ENCODE assay signal across 8 cellular contexts in genomic region chr21:46325073-46325912, GRCh38. TPM values are rescaled to one million over a fixed set of nuclear protein-coding genes. Genes with fewer than 3 reads are reported as not detected.
A peak's percentile ranks its signal among the peaks of the same experiment; 100 is the strongest.
DNase-seq lines count a peak whose midpoint lies in the region; ATAC-seq, FAIRE-seq and TF ChIP-seq lines count a peak whose summit lies in the region.

No MANE protein-coding gene starts in this region.

- H4K91ac ChIP-seq in H1 (replicated peaks; ENCODE audit: insufficient read length, low read length): peak overlapping the region; percentile 29

- CTCF ChIA-PET in H1 (lab: Charles Lee; ENCODE audit: partially characterized antibody): interaction anchor here (0.8 to 1.7 kb wide), 13 partner anchors 8 to 94 kb away, joined by 3 to 6 read pairs (median 3); partner anchors contain the start of gene MCM3AP

- H3K79me2 ChIP-seq in H1 (ENCODE audit: control insufficient read depth in 1 of 2, insufficient read depth in 2 of 2, low read length in 2 of 2) (peaks cover 11 to 66% of the 10 kb centered on the region in 2 experiments), mesendoderm (ENCODE audit: control insufficient read depth, insufficient read depth, low read length) (peaks cover 59% of the 10 kb centered on the region)

- no peak overlapping the region for H2BK20ac ChIP-seq in H1 (ENCODE audit: low read length)

- H3K9ac ChIP-seq in H1 (replicated peaks in 1 of 4; ENCODE audit: extremely low read depth in 1 of 4, low read depth in 3 of 4, low read length in 3 of 4) (peak overlapping the region; percentile 44 to 78 (median 70); a peak in 6 of 7 replicates), mesendoderm (ENCODE audit: low read length) (peak overlapping the region; percentile 93)

- 0 out of 2 replicates have a peak overlapping the region, but pooled peaks have one; percentile 30 for H2BK12ac ChIP-seq in H1 (ENCODE audit: low read depth, low read length)

- H2BK120ac ChIP-seq in H1 (replicated peaks; ENCODE audit: low read depth, low read length): no peak overlapping the region
- H2BK120ac ChIP-seq in mesendoderm (ENCODE audit: low read depth, low read length): peak overlapping the region; percentile 73

- H3K56ac ChIP-seq in H1 (replicated peaks; ENCODE audit: insufficient read length, low read depth, low read length): peak overlapping the region; percentile 12
- H3K56ac ChIP-seq in mesendoderm (ENCODE audit: low read length): peak overlapping the region; percentile 95

- no peak for TF ChIP-seq RAD21 in H1 (IDR thresholded peaks at IDR 0.05 in 1 of 2, conservative IDR thresholded peaks at IDR 0.05 in 1 of 2; ENCODE audit: low read depth in 2 of 2, low read length in 2 of 2)

- H3K14ac ChIP-seq in H1 (ENCODE audit: insufficient read length): no peak overlapping the region

- in situ Hi-C loops in GM13977 (cut with MboI; ENCODE audit: low pct_unique_long_range_greater_than_20kb, low sequenced_read_pairs, unreplicated experiment): no loop called here

- H3K27me3 ChIP-seq in H1 (replicated peaks in 1 of 4; ENCODE audit: control insufficient read depth in 3 of 4, extremely low read depth in 1 of 4, insufficient read depth in 3 of 4, low read length in 3 of 4) (no peaks in the 10 kb centered on the region), mesendoderm (ENCODE audit: insufficient read depth, low read length, poor library complexity) (no peaks in the 10 kb centered on the region)

- H4K5ac ChIP-seq in H1 (ENCODE audit: insufficient read length, low read depth, low read length) (peak overlapping the region; percentile 29), mesendoderm (ENCODE audit: low read length) (no peak overlapping the region)

- no peaks in the 10 kb centered on the region for H3K9me3 ChIP-seq in H1 (ENCODE audit: insufficient read depth in 2 of 2, low read depth in 1 of 2, low read length in 1 of 2)

- H3K4ac ChIP-seq in H1 (replicated peaks; ENCODE audit: insufficient read length, low read depth, low read length) (peak overlapping the region; percentile 72), mesendoderm (ENCODE audit: low read depth, low read length) (peak overlapping the region; percentile 97)

- WGBS in H1 (ENCODE audit: extremely low coverage in 1 of 2, insufficient coverage in 1 of 2, insufficient read length in 1 of 2, insufficient replicate concordance in 2 of 2, low coverage in 1 of 2, low lambda C conversion rate in 2 of 2, missing lambda C conversion rate in 1 of 2), 2 experiments: 15% methylated on average over 31 of the region's 43 CpGs; no CpG with 5 or more reads in 1 of the 2 experiments
- no CpG with 5 or more reads among the region's 43 CpGs for WGBS in mesendoderm (ENCODE audit: extremely low coverage, insufficient coverage, low lambda C conversion rate)

- no peak for TF ChIP-seq EP300 in H1 (IDR thresholded peaks at IDR 0.05; ENCODE audit: borderline replicate concordance in 1 of 2, low read depth in 2 of 2, low read length in 2 of 2)

- H2AK5ac ChIP-seq in H1 (ENCODE audit: low read depth, low read length) (no peak overlapping the region), mesendoderm (ENCODE audit: low read length) (no peak overlapping the region)

- H3K27ac ChIP-seq in H1 (ENCODE audit: low read depth, low read length) (peak overlapping the region; percentile 29; the same call in 1 of the 2 replicates), mesendoderm (ENCODE audit: low read depth, low read length) (peak overlapping the region; percentile 91)

- peaks cover 14% of the 10 kb centered on the region for H3K23me2 ChIP-seq in H1 (ENCODE audit: low read depth, low read length)

- FAIRE-seq in H1 (lab: Jason Lieb, UNC): no peak

- peaks cover 3 to 18% of the 10 kb centered on the region in 2 experiments for H4K20me1 ChIP-seq in H1 (replicated peaks in 1 of 2; ENCODE audit: control insufficient read depth in 1 of 2, insufficient read depth in 2 of 2, low read length in 2 of 2)

- peaks cover 17% of the 10 kb centered on the region for H3K79me1 ChIP-seq in H1 (ENCODE audit: low read depth, low read length)
- peaks cover 18% of the 10 kb centered on the region for H3K79me1 ChIP-seq in mesendoderm (ENCODE audit: low read length)

- peak; percentile 40 for TF ChIP-seq CTCF in GM13977 (IDR thresholded peaks at IDR 0.05; ENCODE audit: extremely low read depth, insufficient read depth, missing control alignments)
- peak in 1 of 3 experiments; percentile 22; a peak in 1 of 4 replicates for TF ChIP-seq CTCF in H1 (IDR thresholded peaks at IDR 0.05; ENCODE audit: control extremely low read depth in 1 of 3, insufficient read depth in 1 of 3, low read depth in 1 of 3, low read length in 3 of 3)

- peak overlapping the region; percentile 77 to 95 (median 86) for H3K4me3 ChIP-seq in H1 (ENCODE audit: extremely low read depth in 1 of 4, insufficient read depth in 2 of 4, low read depth in 3 of 4, low read length in 4 of 4)
- peak overlapping the region; percentile 81 for H3K4me3 ChIP-seq in mesendoderm (ENCODE audit: low read length)

- H3K18ac ChIP-seq in H1 (ENCODE audit: extremely low read depth, low read length): peak overlapping the region; percentile 51; the same call in 1 of the 2 replicates
- H3K18ac ChIP-seq in mesendoderm (ENCODE audit: low read length): peak overlapping the region; percentile 98

- peak overlapping the region; percentile 73; the same call in 1 of the 2 replicates for H4K8ac ChIP-seq in H1 (ENCODE audit: extremely low read depth, insufficient read depth, low read length)
- no peak overlapping the region for H4K8ac ChIP-seq in mesendoderm (ENCODE audit: low read depth, low read length)

- H2BK15ac ChIP-seq in H1 (ENCODE audit: low read length): no peak overlapping the region
- no peak overlapping the region for H2BK15ac ChIP-seq in mesendoderm (replicated peaks; ENCODE audit: low read depth)

- TF ChIP-seq POLR2A in H1 (IDR thresholded peaks at IDR 0.05; ENCODE audit: control extremely low read depth in 1 of 2, low read depth in 2 of 2, low read length in 2 of 2): no peak

- POLR2A ChIA-PET in H1 (lab: Charles Lee; ENCODE audit: partially characterized antibody): interaction anchor here (0.8 to 1.8 kb wide), 7 partner anchors 16 to 132 kb away, joined by 3 to 5 read pairs (median 5); partner anchors contain the start of genes LSS, MCM3AP and YBEY

- H2BK5ac ChIP-seq in H1 (ENCODE audit: low read depth, low read length) (peak overlapping the region; percentile 1; the same call in 1 of the 2 replicates), mesendoderm (ENCODE audit: low read length) (no peak overlapping the region)

- H2AFZ ChIP-seq in H1 (ENCODE audit: low read length): no peak overlapping the region; the same call in 1 of the 2 replicates

- H3K36me3 ChIP-seq in H1 (ENCODE audit: control insufficient read depth in 2 of 4, insufficient read depth in 4 of 4, low read length in 3 of 4) (peaks cover 2 to 21% (median 13%) of the 10 kb centered on the region in 4 experiments; a peak in 6 of 8 replicates), mesendoderm (ENCODE audit: control insufficient read depth, insufficient read depth, low read length) (no peaks in the 10 kb centered on the region)

- peak; percentile 5 for ATAC-seq in stimulated activated naive CD8-positive, alpha-beta T cell treated with anti-CD3 and anti-CD28 coated beads, Interleukin-15, Interleukin-2, amounts not matched to agents 100 U/mL and 50 U/mL, for 24 hours
- no peak for ATAC-seq in HG03432 (IDR thresholded peaks at IDR 0.05; ENCODE audit: unreplicated experiment)

- no peak overlapping the region for H3K23ac ChIP-seq in H1 (ENCODE audit: insufficient read length)
- H3K23ac ChIP-seq in mesendoderm (ENCODE audit: low read length): peak overlapping the region; percentile 29

- H3K4me2 ChIP-seq in H1 (ENCODE audit: insufficient read depth in 1 of 2, low read depth in 2 of 2, low read length in 2 of 2): peak overlapping the region; percentile 63 to 97
- H3K4me2 ChIP-seq in mesendoderm (ENCODE audit: low read length): peak overlapping the region; percentile 32

- peak; percentile 63 for DNase-seq in AG08396 (ENCODE audit: low spot score)
- peak; percentile 57 for DNase-seq in GM13977 (ENCODE audit: low spot score)
- peak; percentile 65 for DNase-seq in NCI-H2171 (lab: John Stamatoyannopoulos, UW)
- DNase-seq in activated CD4-positive, alpha-beta T cell treated with anti-CD3 and anti-CD28 coated beads, Interleukin-2, amount 50 U/mL, for 4 hours: peak; percentile 17
- peak; percentile 31 to 70 for DNase-seq in H1 (ENCODE audit: low read depth in 1 of 2, low spot score in 2 of 2)
- DNase-seq in mesendoderm: peak; percentile 88
- DNase-seq in stimulated activated naive CD8-positive, alpha-beta T cell treated with anti-CD3 and anti-CD28 coated beads, Interleukin-15, Interleukin-2, amounts not matched to agents 100 U/mL and 50 U/mL, for 24 hours: peak; percentile 53

- peaks cover 0 to 9% (median 4%) of the 10 kb centered on the region in 4 experiments; a peak in 6 of 7 replicates for H3K4me1 ChIP-seq in H1 (replicated peaks in 1 of 4; ENCODE audit: control insufficient read depth in 3 of 4, insufficient read depth in 4 of 4, low read length in 3 of 4)
- peaks cover 5% of the 10 kb centered on the region for H3K4me1 ChIP-seq in mesendoderm (ENCODE audit: control insufficient read depth, low read depth, low read length)

RNA-seq across cellular contexts. Expression of gene PCNT, which starts 1.3 kb away (rescaled TPM):
- 39.5 and 45.1 TPM in 2 replicates for total RNA-seq in H1 (2021; fragmentation: NEBNext Ultra II Directional; extraction: Animal tissue kit (Norgen Biotek cat#: 25700))
- 9.9 and 12.0 TPM in 2 replicates for polyA plus RNA-seq in H1 (2011; rRNA removed)
- polyA plus RNA-seq in H1 (2011; cell fraction: cytosol; rRNA removed): 14.8 TPM
- 59.4 TPM for polyA plus RNA-seq in H1 (2011; cell fraction: nucleus; rRNA removed)
- polyA plus RNA-seq in H1 (2012, experiment 1 of 2): 22.2 to 29.2 TPM (median 25.6 TPM) in 4 replicates
- polyA plus RNA-seq in H1 (2012, experiment 2 of 2): 4.6 TPM
- polyA plus RNA-seq in H1 (2013, experiment 1 of 2): 16.7 TPM
- polyA plus RNA-seq in H1 (2013, experiment 2 of 2): 13.8 TPM
- polyA minus RNA-seq in H1 (2011; rRNA and poly(A)+ RNA removed): 79.7 and 87.0 TPM in 2 replicates
- polyA minus RNA-seq in H1 (2011; cell fraction: cytosol; rRNA and poly(A)+ RNA removed): 19.8 TPM
- polyA minus RNA-seq in H1 (2011; cell fraction: nucleus; rRNA and poly(A)+ RNA removed): 25.9 TPM
- polyA plus RNA-seq in mesendoderm (2013, experiment 1 of 2): 13.6 TPM
- 12.3 TPM for polyA plus RNA-seq in mesendoderm (2013, experiment 2 of 2)

RNA-seq across cellular contexts. Expression of gene C21orf58, which starts 1.6 kb away (rescaled TPM):
- total RNA-seq in H1 (2021; fragmentation: NEBNext Ultra II Directional; extraction: Animal tissue kit (Norgen Biotek cat#: 25700)): 22.4 and 26.1 TPM in 2 replicates
- polyA plus RNA-seq in H1 (2011; rRNA removed): 13.8 and 27.8 TPM in 2 replicates
- 26.1 TPM for polyA plus RNA-seq in H1 (2011; cell fraction: cytosol; rRNA removed)
- polyA plus RNA-seq in H1 (2011; cell fraction: nucleus; rRNA removed): 101 TPM
- polyA plus RNA-seq in H1 (2012, experiment 1 of 2): 14.7 to 21.7 TPM (median 19.3 TPM) in 4 replicates
- polyA plus RNA-seq in H1 (2012, experiment 2 of 2): 9.2 TPM
- polyA plus RNA-seq in H1 (2013, experiment 1 of 2): 20.8 TPM
- 17.7 TPM for polyA plus RNA-seq in H1 (2013, experiment 2 of 2)
- polyA minus RNA-seq in H1 (2011; rRNA and poly(A)+ RNA removed): 12.4 and 19.3 TPM in 2 replicates
- 13.4 TPM for polyA minus RNA-seq in H1 (2011; cell fraction: cytosol; rRNA and poly(A)+ RNA removed)
- 45.4 TPM for polyA minus RNA-seq in H1 (2011; cell fraction: nucleus; rRNA and poly(A)+ RNA removed)
- 7.3 TPM for polyA plus RNA-seq in mesendoderm (2013, experiment 1 of 2)
- polyA plus RNA-seq in mesendoderm (2013, experiment 2 of 2): 7.5 TPM

RNA-seq across cellular contexts. Expression of gene YBEY, which starts 39.2 kb away (rescaled TPM):
- total RNA-seq in H1 (2021; fragmentation: NEBNext Ultra II Directional; extraction: Animal tissue kit (Norgen Biotek cat#: 25700)): 26.6 and 26.9 TPM in 2 replicates
- polyA plus RNA-seq in H1 (2011; rRNA removed): 23.7 and 31.9 TPM in 2 replicates
- polyA plus RNA-seq in H1 (2011; cell fraction: cytosol; rRNA removed): 32.7 TPM
- polyA plus RNA-seq in H1 (2011; cell fraction: nucleus; rRNA removed): 12.1 TPM
- 28.6 to 46.1 TPM (median 29.9 TPM) in 4 replicates for polyA plus RNA-seq in H1 (2012, experiment 1 of 2)
- polyA plus RNA-seq in H1 (2012, experiment 2 of 2): 36.9 TPM
- polyA plus RNA-seq in H1 (2013, experiment 1 of 2): 23.5 TPM
- polyA plus RNA-seq in H1 (2013, experiment 2 of 2): 21.8 TPM
- polyA minus RNA-seq in H1 (2011; rRNA and poly(A)+ RNA removed): 19.1 and 20.3 TPM in 2 replicates
- polyA minus RNA-seq in H1 (2011; cell fraction: cytosol; rRNA and poly(A)+ RNA removed): 16.4 TPM
- polyA minus RNA-seq in H1 (2011; cell fraction: nucleus; rRNA and poly(A)+ RNA removed): 12.5 TPM
- 16.0 TPM for polyA plus RNA-seq in mesendoderm (2013, experiment 1 of 2)
- polyA plus RNA-seq in mesendoderm (2013, experiment 2 of 2): 16.8 TPM

RNA-seq across cellular contexts. Expression of gene MCM3AP, which starts 39.9 kb away (rescaled TPM):
- 119 and 124 TPM in 2 replicates for total RNA-seq in H1 (2021; fragmentation: NEBNext Ultra II Directional; extraction: Animal tissue kit (Norgen Biotek cat#: 25700))
- polyA plus RNA-seq in H1 (2011; rRNA removed): 37.2 and 65.4 TPM in 2 replicates
- polyA plus RNA-seq in H1 (2011; cell fraction: cytosol; rRNA removed): 47.1 TPM
- polyA plus RNA-seq in H1 (2011; cell fraction: nucleus; rRNA removed): 88.7 TPM
- polyA plus RNA-seq in H1 (2012, experiment 1 of 2): 67.6 to 78.6 TPM (median 75.2 TPM) in 4 replicates
- polyA plus RNA-seq in H1 (2012, experiment 2 of 2): 27.6 TPM
- 51.2 TPM for polyA plus RNA-seq in H1 (2013, experiment 1 of 2)
- 47.8 TPM for polyA plus RNA-seq in H1 (2013, experiment 2 of 2)
- polyA minus RNA-seq in H1 (2011; rRNA and poly(A)+ RNA removed): 87.3 and 109 TPM in 2 replicates
- 80.6 TPM for polyA minus RNA-seq in H1 (2011; cell fraction: cytosol; rRNA and poly(A)+ RNA removed)
- 130 TPM for polyA minus RNA-seq in H1 (2011; cell fraction: nucleus; rRNA and poly(A)+ RNA removed)
- polyA plus RNA-seq in mesendoderm (2013, experiment 1 of 2): 47.2 TPM
- 48.1 TPM for polyA plus RNA-seq in mesendoderm (2013, experiment 2 of 2)

Comparison
In these comparisons a context has a peak if more than half of its experiments do, and no peak if none do; other contexts are left out.
1. DNase-seq: peak in every context shown above with its lines; median percentile 88 in mesendoderm; 65 in NCI-H2171; 63 in AG08396; 57 in GM13977; 53 in stimulated activated naive CD8-positive, alpha-beta T cell treated with anti-CD3 and anti-CD28 coated beads, Interleukin-15, Interleukin-2, amounts not matched to agents 100 U/mL and 50 U/mL, for 24 hours; 50 in H1; 17 in activated CD4-positive, alpha-beta T cell treated with anti-CD3 and anti-CD28 coated beads, Interleukin-2, amount 50 U/mL, for 4 hours.